7 cellular contexts compared by ENCODE assay signal in the genomic region with DNA sequence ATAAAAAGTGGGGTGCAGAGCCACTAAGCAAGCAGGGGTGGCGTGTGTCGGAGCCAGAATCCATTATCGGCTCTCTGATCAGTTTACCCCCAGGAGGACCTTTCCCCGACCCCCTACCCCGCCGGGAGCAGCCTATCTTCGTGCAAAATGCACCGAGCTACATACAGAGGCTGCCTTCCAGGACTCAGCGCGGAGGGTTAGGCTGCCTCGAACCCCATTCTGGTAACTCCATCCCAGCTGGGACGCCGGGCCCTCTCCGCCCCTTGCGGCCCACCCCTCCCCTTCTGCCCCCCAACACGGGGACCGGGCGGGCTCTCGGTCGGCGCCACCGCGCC. TPM values are rescaled to one million over a fixed set of nuclear protein-coding genes. Genes with fewer than 3 reads are reported as not detected.
DNase-seq lines count a peak whose midpoint lies in the region; ATAC-seq, FAIRE-seq and TF ChIP-seq lines count a peak whose summit lies in the region.

No MANE protein-coding gene starts in this region.

- H3K9me3 Mint-ChIP-seq in activated naive CD8-positive, alpha-beta T cell treated with anti-CD3 and anti-CD28 coated beads, Interleukin-2, amount 10 ng/mL, durations not matched to agents 7 days and 5 days, result no peaks in the 10 kb centered on the region

- intact Hi-C loops in stomach (cut with DNase I; ENCODE audit: low total_unique reads), result loop anchor here (10.0 kb wide), 2 partner anchors 153 to 187 kb away; no protein-coding TSS in a partner anchor

- H3K9ac ChIP-seq in HUES64 (ENCODE audit: low read depth, low read length) (peak overlapping the region; percentile 81), keratinocyte (ENCODE audit: control insufficient read depth, extremely low read depth, insufficient read depth, low read length) (peak overlapping the region; percentile 73)

- peaks cover 20% of the 10 kb centered on the region for H3K27me3 Mint-ChIP-seq in activated naive CD8-positive, alpha-beta T cell treated with anti-CD3 and anti-CD28 coated beads, Interleukin-2, amount 10 ng/mL, durations not matched to agents 7 days and 5 days

- ATAC-seq in activated naive CD8-positive, alpha-beta T cell treated with anti-CD3 and anti-CD28 coated beads, Interleukin-2, amount 10 ng/mL, durations not matched to agents 7 days and 5 days (ENCODE audit: low read depth), result no peak
- ATAC-seq in GM18498 (IDR thresholded peaks at IDR 0.05; ENCODE audit: unreplicated experiment) (no peak), HG02840 (IDR thresholded peaks at IDR 0.05; ENCODE audit: low FRiP score, unreplicated experiment) (no peak)

- peak overlapping the region; percentile 94 for H3K4me3 ChIP-seq in HUES64 (ENCODE audit: low read length)
- peak overlapping the region; percentile 53 to 82 (median 75) for H3K4me3 ChIP-seq in keratinocyte (ENCODE audit: control insufficient read depth in 2 of 3, extremely low read depth in 1 of 3, insufficient read depth in 2 of 3, low read depth in 1 of 3, low read length in 3 of 3)
- H3K4me3 ChIP-seq in stomach, result peak overlapping the region; percentile 48 to 77 (median 66)

- DNase-seq in activated naive CD8-positive, alpha-beta T cell treated with anti-CD3 and anti-CD28 coated beads, Interleukin-2, amount 10 ng/mL, durations not matched to agents 7 days and 5 days, result no peak
- DNase-seq in keratinocyte (ENCODE audit: low read depth, low spot score), result no peak
- peak; percentile 25 for DNase-seq in stomach
- DNase-seq in NCI-H1436 treated with DMSO at 0.1 percent for 48 hours (lab: John Stamatoyannopoulos, UW), result no peak

- no peak for TF ChIP-seq EP300 in stomach (IDR thresholded peaks at IDR 0.05)

- no peak for FAIRE-seq in keratinocyte (lab: Jason Lieb, UNC)

- no peaks in the 10 kb centered on the region for H4K20me1 ChIP-seq in keratinocyte (ENCODE audit: control insufficient read depth, extremely low read depth, insufficient read depth, low read length)

- peak overlapping the region; percentile 94 for H2AFZ ChIP-seq in keratinocyte (ENCODE audit: control insufficient read depth, low read length)

- POLR2A ChIA-PET in activated naive CD8-positive, alpha-beta T cell treated with anti-CD3 and anti-CD28 coated beads, Interleukin-2, amount 10 ng/mL, durations not matched to agents 7 days and 5 days (lab: Charles Lee), result interaction anchor here (1.0 to 1.9 kb wide), 8 partner anchors 12 to 134 kb away, joined by 4 to 11 read pairs (median 5); a partner anchor contains a TSS

- no peak for TF ChIP-seq POLR2A in stomach (IDR thresholded peaks at IDR 0.05)

- peak overlapping the region; percentile 92 for H3K4me3 Mint-ChIP-seq in activated naive CD8-positive, alpha-beta T cell treated with anti-CD3 and anti-CD28 coated beads, Interleukin-2, amount 10 ng/mL, durations not matched to agents 7 days and 5 days

- dilution Hi-C loops in keratinocyte (cut with MboI; ENCODE audit: extremely low pct_ligation_motif_present, low sequenced_read_pairs), result no loop called here

- H3K27ac ChIP-seq in HUES64 (ENCODE audit: low read depth, low read length), result no peak overlapping the region; the same call in 1 of the 2 replicates
- H3K27ac ChIP-seq in keratinocyte (ENCODE audit: control insufficient read depth, insufficient read depth, low read length), result no peak overlapping the region
- H3K27ac ChIP-seq in stomach, result peak overlapping the region in 3 of 5 donors; percentile 44 to 51 (median 49)

- H3K4me1 ChIP-seq in HUES64 (ENCODE audit: insufficient read depth, low read length) (peaks cover 19% of the 10 kb centered on the region), keratinocyte (ENCODE audit: control insufficient read depth, extremely low read depth, insufficient read depth, low read length) (peaks cover 2% of the 10 kb centered on the region), stomach (peaks cover 13 to 30% (median 27%) of the 10 kb centered on the region in 4 donors)

- H3K36me3 Mint-ChIP-seq in activated naive CD8-positive, alpha-beta T cell treated with anti-CD3 and anti-CD28 coated beads, Interleukin-2, amount 10 ng/mL, durations not matched to agents 7 days and 5 days, result peaks cover 3% of the 10 kb centered on the region

- 1% methylated on average over 23 of the region's 23 CpGs for WGBS in HUES64
- 2 to 5% (median 4%) methylated on average over 7 to 23 of the region's 23 CpGs for WGBS in stomach, 5 donors

- H3K9me1 ChIP-seq in keratinocyte (ENCODE audit: control insufficient read depth, extremely low read depth, insufficient read depth, low read length), result no peaks in the 10 kb centered on the region

- H3K27me3 ChIP-seq in HUES64 (ENCODE audit: insufficient read depth, low read length) (peaks cover 35% of the 10 kb centered on the region), keratinocyte (ENCODE audit: control insufficient read depth, extremely low read depth, insufficient read depth, low read length) (no peaks in the 10 kb centered on the region), stomach (peaks cover 0 to 37% (median 0%) of the 10 kb centered on the region in 3 donors)

- H3K79me2 ChIP-seq in keratinocyte (ENCODE audit: control insufficient read depth, insufficient read depth, low read length), result no peaks in the 10 kb centered on the region

- H3K4me1 Mint-ChIP-seq in activated naive CD8-positive, alpha-beta T cell treated with anti-CD3 and anti-CD28 coated beads, Interleukin-2, amount 10 ng/mL, durations not matched to agents 7 days and 5 days, result peaks cover 25% of the 10 kb centered on the region

- H3K36me3 ChIP-seq in HUES64 (ENCODE audit: insufficient read depth, low read length), result no peaks in the 10 kb centered on the region
- no peaks in the 10 kb centered on the region for H3K36me3 ChIP-seq in keratinocyte (ENCODE audit: control insufficient read depth in 2 of 2, extremely low read depth in 1 of 2, insufficient read depth in 2 of 2, low read length in 2 of 2)
- H3K36me3 ChIP-seq in stomach, result no peaks in the 10 kb centered on the region

- TF ChIP-seq CTCF in keratinocyte (optimal IDR thresholded peaks at IDR 0.05 in 1 of 3, IDR thresholded peaks at IDR 0.05 in 1 of 3, conservative IDR thresholded peaks at IDR 0.05 in 1 of 3; ENCODE audit: extremely low read depth in 1 of 3, insufficient read depth in 2 of 3, low read length in 3 of 3), result no peak
- no peak for TF ChIP-seq CTCF in stomach (IDR thresholded peaks at IDR 0.05)

- H3K27ac Mint-ChIP-seq in activated naive CD8-positive, alpha-beta T cell treated with anti-CD3 and anti-CD28 coated beads, Interleukin-2, amount 10 ng/mL, durations not matched to agents 7 days and 5 days, result no peak overlapping the region

- no peaks in the 10 kb centered on the region for H3K9me3 ChIP-seq in HUES64 (ENCODE audit: insufficient read depth, low read depth, low read length)
- H3K9me3 ChIP-seq in keratinocyte (ENCODE audit: control insufficient read depth, low read depth, low read length), result no peaks in the 10 kb centered on the region
- H3K9me3 ChIP-seq in stomach, result no peaks in the 10 kb centered on the region

- peak overlapping the region; percentile 87 for H3K4me2 ChIP-seq in keratinocyte (ENCODE audit: control insufficient read depth, extremely low read depth, insufficient read depth, low read depth, low read length)

RNA-seq across cellular contexts. Expression of a gene that starts 12.2 kb away (rescaled TPM):
- 8.1 TPM for polyA plus RNA-seq in HUES64 (2013, experiment 1 of 2)
- 8.5 TPM for polyA plus RNA-seq in HUES64 (2013, experiment 2 of 2)
- 1 to 10 TPM; 8.2 to 8.9 TPM for total RNA-seq in activated naive CD8-positive, alpha-beta T cell treated with anti-CD3 and anti-CD28 coated beads, Interleukin-2, amount 10 ng/mL, durations not matched to agents 7 days and 5 days
- polyA plus RNA-seq in keratinocyte (6.5 to 9.4 TPM (median 7.2 TPM) in 3 replicates), stomach (1 to 10 TPM in 2 of 3 donors, under 1 TPM in 1; 0.46 to 1.7 (median 1.1) TPM)
- polyA plus RNA-seq in keratinocyte (2011; ENCODE audit: low read depth), result 6.9 TPM
- 5.5 and 7.8 TPM in 2 replicates for polyA plus RNA-seq in keratinocyte (2011; cell fraction: cytosol; rRNA removed)
- polyA plus RNA-seq in keratinocyte (2011; cell fraction: nucleus; rRNA removed), result 23.7 and 27.0 TPM in 2 replicates
- 7.3 and 9.4 TPM in 2 replicates for polyA plus RNA-seq in keratinocyte (2012; ENCODE audit: low replicate concordance)
- 15.0 to 21.5 TPM (median 21.2 TPM) in 3 replicates for polyA minus RNA-seq in keratinocyte
- 7.9 TPM for polyA minus RNA-seq in keratinocyte (2011; cell fraction: cytosol; rRNA and poly(A)+ RNA removed)
- polyA minus RNA-seq in keratinocyte (2011; cell fraction: nucleus; rRNA and poly(A)+ RNA removed), result 22.4 and 35.8 TPM in 2 replicates
- 10 to 100 TPM in 1 of 5 donors, 1 to 10 TPM in 4; 7.0 to 11.0 (median 8.5) TPM for total RNA-seq in stomach

Comparison
In these comparisons a context has a peak if more than half of its experiments do, and no peak if none do; other contexts are left out.
1. H3K27ac ChIP-seq: peak in stomach (3 of 5); none in HUES64 (single experiment) and keratinocyte (single experiment).
2. Peak in every context shown above with its lines, with median percentiles within 50 percentile points of each other: H3K4me3 ChIP-seq.